29 cellular contexts compared by ENCODE assay signal in genomic region chr10:89069589-89069988, GRCh38.
"Had no signal": no experiment of that assay in that cellular context is flagged by ENCODE, and none has a peak within 500 bp of the region (broad histone marks: within the 10 kb centered on the region; RNA-seq: fewer than 3 reads in every experiment).

No MANE protein-coding gene starts in this region.

- H3K27ac ChIP-seq: ascending aorta, cardiac muscle cell, PC-9, SJSA1 had no signal

- FAIRE-seq: TTC549 had no signal

- H3K9ac ChIP-seq: SK-N-SH had no signal

- DNase-seq: activated CD4-positive, alpha-beta T cell treated with anti-CD3 and anti-CD28 coated beads, Interleukin-2, amount 10 ng/mL, durations not matched to agents 24 days and 14 days; activated CD4-positive, alpha-beta T cell treated with anti-CD3 and anti-CD28 coated beads, Interleukin-2, amount 50 U/mL, for 4 hours; activated CD8-positive, alpha-beta T cell treated with anti-CD3 and anti-CD28 coated beads for 36 hours; activated effector memory CD4-positive, alpha-beta T cell treated with anti-CD3 and anti-CD28 coated beads, Interleukin-2, amount 50 U/mL, for 16 hours; activated naive CD4-positive, alpha-beta T cell; activated naive CD4-positive, alpha-beta T cell treated with anti-CD3 and anti-CD28 coated beads, Interleukin-2, amount 50 U/mL, for 16 hours; activated naive CD8-positive, alpha-beta T cell treated with anti-CD3 and anti-CD28 coated beads for 36 hours; activated T-cell treated with anti-CD3 and anti-CD28 coated beads, Interleukin-2, amount 50 U/mL, for 1 hour; activated T-cell treated with anti-CD3 and anti-CD28 coated beads, Interleukin-2, amount 50 U/mL, for 72 hours; amniotic stem cell; Kasumi-1; KG1; MM.1S; MV-4-11; NCI-H1092; NCI-H1436 treated with DMSO at 0.1 percent for 48 hours; NCI-H1694 treated with DMSO at 0.1 percent for 48 hours; NCI-H2029; NCI-H345; NCI-H524 treated with DMSO at 0.1 percent for 48 hours; NK-92 treated with Interleukin-12 subunit alpha and Interleukin-12 subunit beta, amount 100 ng/mL, for 24 hours; PC-9; SHP77 treated with DMSO at 0.1 percent for 48 hours; SK-N-SH had no signal

- H3K9me2 ChIP-seq: SK-N-SH had no signal

- ATAC-seq: activated CD8-positive, alpha-beta T cell treated with anti-CD3 and anti-CD28 coated beads for 36 hours; activated T-cell treated with anti-CD3 and anti-CD28 coated beads, Interleukin-2, amount 50 U/mL, for 72 hours; activated T-helper 17 cell treated with anti-CD3 and anti-CD28 coated beads, Interleukin-2, amount 50 U/mL, for 72 hours had no signal

- H3K27me3 ChIP-seq: ascending aorta, cardiac muscle cell, SJSA1 had no signal

- H3K4me1 ChIP-seq: ascending aorta, SJSA1 had no signal

- H3K36me3 ChIP-seq: ascending aorta, cardiac muscle cell, SJSA1 had no signal

- H3K4me2 ChIP-seq: PC-9, SK-N-SH had no signal

- H3K4me3 ChIP-seq: ascending aorta, cardiac muscle cell, PC-9, SJSA1 had no signal

- H2AFZ ChIP-seq: PC-9 had no signal

- H3K9me3 ChIP-seq: ascending aorta, SJSA1, SK-N-SH had no signal
